In genomic region chr10:86960003-86960862, GRCh38 we compare ENCODE assay signal across 8 cellular contexts. TPM values are rescaled to one million over a fixed set of nuclear protein-coding genes. Genes with fewer than 3 reads are reported as not detected.
DNase-seq lines count a peak whose midpoint lies in the region; ATAC-seq and TF ChIP-seq lines count a peak whose summit lies in the region.

No MANE protein-coding gene starts in this region.

- CTCF ChIA-PET in CD4-positive, alpha-beta memory T cell (lab: Charles Lee; ENCODE audit: partially characterized antibody), result interaction anchor here (1.0 to 2.6 kb wide), 5 partner anchors 9 to 639 kb away, joined by 3 to 32 read pairs (median 4); no protein-coding TSS in a partner anchor

- no peak overlapping the region for H3K4me3 Mint-ChIP-seq in CD4-positive, alpha-beta memory T cell
- no peak overlapping the region for H3K4me3 Mint-ChIP-seq in memory B cell

- H3K27ac ChIP-seq in CD4-positive, alpha-beta memory T cell (ENCODE audit: low read depth, low read length), result no peak overlapping the region
- H3K27ac ChIP-seq in RWPE2 (ENCODE audit: poor library complexity, severe bottlenecking), result peak overlapping the region; percentile 70

- DNase-seq in CD4-positive, alpha-beta memory T cell, result peak in 4 of 5 donors; percentile 42 to 57 (median 52)
- DNase-seq in RWPE2 (ENCODE audit: low spot score) (no peak), dedifferentiated amniotic fluid mesenchymal stem cell (ENCODE audit: extremely low spot score) (peak; percentile 42), memory B cell (ENCODE audit: low spot score in 2 of 2) (no peak), NCI-H1417 (lab: John Stamatoyannopoulos, UW) (no peak), NCI-H2081 treated with DMSO at 0.1 percent for 48 hours (lab: John Stamatoyannopoulos, UW) (no peak)

- H3K9me3 Mint-ChIP-seq in CD4-positive, alpha-beta memory T cell, result no peaks in the 10 kb centered on the region
- H3K9me3 Mint-ChIP-seq in memory B cell, result no peaks in the 10 kb centered on the region

- H3K4me3 ChIP-seq in CD4-positive, alpha-beta memory T cell (ENCODE audit: low read length in 2 of 2), result no peak overlapping the region
- no peak overlapping the region for H3K4me3 ChIP-seq in RWPE2 (ENCODE audit: severe bottlenecking)

- peaks cover 4 to 5% (median 5%) of the 10 kb centered on the region in 4 donors for H3K4me1 Mint-ChIP-seq in CD4-positive, alpha-beta memory T cell
- H3K4me1 Mint-ChIP-seq in memory B cell, result peaks cover 2% of the 10 kb centered on the region

- ATAC-seq in GM18868 (IDR thresholded peaks at IDR 0.05; ENCODE audit: unreplicated experiment) (peak; percentile 82), HG03135 (IDR thresholded peaks at IDR 0.05; ENCODE audit: unreplicated experiment) (peak; percentile 56), RWPE2 (ENCODE audit: low read depth) (no peak), memory B cell (ENCODE audit: low read depth) (peak; percentile 74)

- no peaks in the 10 kb centered on the region for H3K27me3 ChIP-seq in CD4-positive, alpha-beta memory T cell (ENCODE audit: insufficient read depth, low read length)
- no peaks in the 10 kb centered on the region for H3K27me3 ChIP-seq in RWPE2 (ENCODE audit: insufficient read depth, poor library complexity, severe bottlenecking)

- intact Hi-C loops in CD4-positive, alpha-beta memory T cell (cut with micrococcal nuclease), result loop anchor here (1.0 kb wide), 1 partner anchor 21 kb away; no protein-coding TSS in a partner anchor

- H3K27me3 Mint-ChIP-seq in CD4-positive, alpha-beta memory T cell, result no peaks in the 10 kb centered on the region
- peaks cover 8% of the 10 kb centered on the region for H3K27me3 Mint-ChIP-seq in memory B cell

- H3K36me3 ChIP-seq in CD4-positive, alpha-beta memory T cell (ENCODE audit: insufficient read depth, low read length), result no peaks in the 10 kb centered on the region
- no peaks in the 10 kb centered on the region for H3K36me3 ChIP-seq in RWPE2 (ENCODE audit: low read depth)

- POLR2A ChIA-PET in CD4-positive, alpha-beta memory T cell (lab: Charles Lee; ENCODE audit: partially characterized antibody), result interaction anchor here (0.8 to 1.5 kb wide), 5 partner anchors 9 to 249 kb away, joined by 3 to 4 read pairs (median 3); no protein-coding TSS in a partner anchor

- H3K4me1 ChIP-seq in CD4-positive, alpha-beta memory T cell (ENCODE audit: insufficient read depth, low read length), result peaks cover 4% of the 10 kb centered on the region
- H3K4me1 ChIP-seq in RWPE2 (ENCODE audit: insufficient read depth, poor library complexity, severe bottlenecking), result peaks cover 23% of the 10 kb centered on the region

- H3K9me3 ChIP-seq in CD4-positive, alpha-beta memory T cell (ENCODE audit: control insufficient read depth in 1 of 2, low read length in 2 of 2), result no peaks in the 10 kb centered on the region
- no peaks in the 10 kb centered on the region for H3K9me3 ChIP-seq in RWPE2 (ENCODE audit: severe bottlenecking)

- peak overlapping the region in 1 of 7 donors; percentile 72 for H3K27ac Mint-ChIP-seq in CD4-positive, alpha-beta memory T cell
- no peak overlapping the region for H3K27ac Mint-ChIP-seq in memory B cell

- TF ChIP-seq CTCF in RWPE2 (IDR thresholded peaks at IDR 0.05; ENCODE audit: poor library complexity, severe bottlenecking), result peak; percentile 55

- H3K36me3 Mint-ChIP-seq in CD4-positive, alpha-beta memory T cell, result no peaks in the 10 kb centered on the region
- no peaks in the 10 kb centered on the region for H3K36me3 Mint-ChIP-seq in memory B cell

RNA-seq across cellular contexts. Expression of gene SNCG, which starts 1.8 kb away (rescaled TPM):
- not detected for total RNA-seq in CD4-positive, alpha-beta memory T cell
- polyA plus RNA-seq in CD4-positive, alpha-beta memory T cell, result not detected

RNA-seq across cellular contexts. Expression of gene MMRN2, which starts 2.8 kb away (rescaled TPM):
- under 1 TPM in 1 of 2 experiments, not detected in 1; 0.20 TPM for total RNA-seq in CD4-positive, alpha-beta memory T cell
- under 1 TPM in 1 of 2 donors, not detected in 1; 0.15 TPM for polyA plus RNA-seq in CD4-positive, alpha-beta memory T cell

RNA-seq across cellular contexts. Expression of gene ADIRF, which starts 8.0 kb away (rescaled TPM):
- total RNA-seq in CD4-positive, alpha-beta memory T cell, result not detected
- under 1 TPM; 0.34 to 0.87 TPM for polyA plus RNA-seq in CD4-positive, alpha-beta memory T cell

RNA-seq across cellular contexts. Expression of gene FAM25A, which starts 59.9 kb away (rescaled TPM):
- not detected for total RNA-seq in CD4-positive, alpha-beta memory T cell
- polyA plus RNA-seq in CD4-positive, alpha-beta memory T cell, result not detected

Comparison
In these comparisons a context has a peak if more than half of its experiments do, and no peak if none do; other contexts are left out.
1. DNase-seq: peak in CD4-positive, alpha-beta memory T cell (4 of 5) and dedifferentiated amniotic fluid mesenchymal stem cell (single experiment); none in RWPE2 (single experiment), memory B cell (0 of 2), NCI-H1417 (0 of 3) and NCI-H2081 treated with DMSO at 0.1 percent for 48 hours (single experiment).